9 cellular contexts compared by ENCODE assay signal in genomic region chr17:6660765-6661463, GRCh38. TPM values are rescaled to one million over a fixed set of nuclear protein-coding genes. Genes with fewer than 3 reads are reported as not detected.
DNase-seq lines count a peak whose midpoint lies in the region; ATAC-seq and TF ChIP-seq lines count a peak whose summit lies in the region.
"Had no signal": no experiment of that assay in that cellular context is flagged by ENCODE, and none has a peak within 500 bp of the region (broad histone marks: within the 10 kb centered on the region; RNA-seq: fewer than 3 reads in every experiment).

No MANE protein-coding gene starts in this region.

- no peak for TF ChIP-seq EP300 in esophagus muscularis mucosa (IDR thresholded peaks at IDR 0.05)

- H3K4me3 ChIP-seq in esophagus muscularis mucosa = no peak overlapping the region

- H3K4me1 Mint-ChIP-seq in activated naive CD8-positive, alpha-beta T cell treated with anti-CD3 and anti-CD28 coated beads, Interleukin-2, amount 10 ng/mL, durations not matched to agents 7 days and 5 days = peaks cover 34% of the 10 kb centered on the region
- peaks cover 43% of the 10 kb centered on the region for H3K4me1 Mint-ChIP-seq in nephron progenitor cell

- 44% methylated on average over 10 of the region's 12 CpGs for WGBS in esophagus muscularis mucosa

- no peaks in the 10 kb centered on the region for H3K9me3 ChIP-seq in esophagus muscularis mucosa

- intact Hi-C loops in esophagus muscularis mucosa (cut with DNase I) = no loop called here

- POLR2A ChIA-PET in activated naive CD8-positive, alpha-beta T cell treated with anti-CD3 and anti-CD28 coated beads, Interleukin-2, amount 10 ng/mL, durations not matched to agents 7 days and 5 days (lab: Charles Lee) = interaction anchor here (1.3 kb wide), 1 partner anchor 17 kb away, joined by 3 read pairs; no protein-coding TSS in a partner anchor

- peaks cover 15% of the 10 kb centered on the region for H3K36me3 Mint-ChIP-seq in activated naive CD8-positive, alpha-beta T cell treated with anti-CD3 and anti-CD28 coated beads, Interleukin-2, amount 10 ng/mL, durations not matched to agents 7 days and 5 days
- H3K36me3 Mint-ChIP-seq in nephron progenitor cell (ENCODE audit: low read depth) = no peaks in the 10 kb centered on the region

- H3K36me3 ChIP-seq in esophagus muscularis mucosa = no peaks in the 10 kb centered on the region

- peaks cover 14% of the 10 kb centered on the region for H3K27me3 Mint-ChIP-seq in activated naive CD8-positive, alpha-beta T cell treated with anti-CD3 and anti-CD28 coated beads, Interleukin-2, amount 10 ng/mL, durations not matched to agents 7 days and 5 days
- peaks cover 58% of the 10 kb centered on the region for H3K27me3 Mint-ChIP-seq in nephron progenitor cell (ENCODE audit: low read depth, poor library complexity)

- no peaks in the 10 kb centered on the region for H3K9me3 Mint-ChIP-seq in activated naive CD8-positive, alpha-beta T cell treated with anti-CD3 and anti-CD28 coated beads, Interleukin-2, amount 10 ng/mL, durations not matched to agents 7 days and 5 days
- peaks cover 3% of the 10 kb centered on the region for H3K9me3 Mint-ChIP-seq in nephron progenitor cell

- peaks cover 0 to 7% (median 3%) of the 10 kb centered on the region in 4 donors for H3K4me1 ChIP-seq in esophagus muscularis mucosa

- no peak for TF ChIP-seq POLR2A in esophagus muscularis mucosa (IDR thresholded peaks at IDR 0.05; ENCODE audit: low read depth)

- ATAC-seq in GM19395 (IDR thresholded peaks at IDR 0.05; ENCODE audit: unreplicated experiment) (peak; percentile 63), HG03460 (IDR thresholded peaks at IDR 0.05; ENCODE audit: unreplicated experiment) (peak; percentile 83)
- ATAC-seq in activated naive CD8-positive, alpha-beta T cell treated with anti-CD3 and anti-CD28 coated beads, Interleukin-2, amount 10 ng/mL, durations not matched to agents 7 days and 5 days (ENCODE audit: low read depth) = peak; percentile 31

- peaks cover 0 to 55% (median 0%) of the 10 kb centered on the region in 4 donors for H3K27me3 ChIP-seq in esophagus muscularis mucosa

- no peak overlapping the region for H3K27ac ChIP-seq in esophagus muscularis mucosa (replicated peaks in 1 of 4)

- H3K27ac Mint-ChIP-seq in activated naive CD8-positive, alpha-beta T cell treated with anti-CD3 and anti-CD28 coated beads, Interleukin-2, amount 10 ng/mL, durations not matched to agents 7 days and 5 days = peak overlapping the region; percentile 53
- no peak overlapping the region for H3K27ac Mint-ChIP-seq in nephron progenitor cell

- H3K4me3 Mint-ChIP-seq in activated naive CD8-positive, alpha-beta T cell treated with anti-CD3 and anti-CD28 coated beads, Interleukin-2, amount 10 ng/mL, durations not matched to agents 7 days and 5 days = peak overlapping the region; percentile 79
- H3K4me3 Mint-ChIP-seq in nephron progenitor cell = no peak overlapping the region

- DNase-seq in GDM1 (lab: John Stamatoyannopoulos, UW) (peak; percentile 71), nephron progenitor cell (no peak), AG08396 (ENCODE audit: low spot score) (no peak), esophagus muscularis mucosa (ENCODE audit: extremely low spot score) (no peak), NCI-H1092 (lab: John Stamatoyannopoulos, UW) (no peak)
- DNase-seq in activated naive CD8-positive, alpha-beta T cell treated with anti-CD3 and anti-CD28 coated beads, Interleukin-2, amount 10 ng/mL, durations not matched to agents 7 days and 5 days = no peak

- TF ChIP-seq CTCF in nephron progenitor cell (IDR thresholded peaks at IDR 0.05) = no peak
- no peak for TF ChIP-seq CTCF in esophagus muscularis mucosa (IDR thresholded peaks at IDR 0.05)

RNA-seq across cellular contexts. Expression of gene C17orf100, which starts 9.4 kb away (rescaled TPM):
- 1 to 10 TPM; 2.0 to 2.5 TPM for total RNA-seq in activated naive CD8-positive, alpha-beta T cell treated with anti-CD3 and anti-CD28 coated beads, Interleukin-2, amount 10 ng/mL, durations not matched to agents 7 days and 5 days
- total RNA-seq in esophagus muscularis mucosa = 1 to 10 TPM in 1 of 4 donors, under 1 TPM in 3; 0.50 to 1.5 (median 0.84) TPM

RNA-seq across cellular contexts. Expression of gene MED31, which starts 9.5 kb away (rescaled TPM):
- total RNA-seq in activated naive CD8-positive, alpha-beta T cell treated with anti-CD3 and anti-CD28 coated beads, Interleukin-2, amount 10 ng/mL, durations not matched to agents 7 days and 5 days = 10 to 100 TPM; 23.1 to 23.2 TPM
- total RNA-seq in esophagus muscularis mucosa = 1 to 10 TPM; 4.5 to 8.7 (median 6.9) TPM

RNA-seq across cellular contexts. Expression of gene TXNDC17, which starts 20.1 kb away (rescaled TPM):
- 10 to 100 TPM; 52.7 to 54.6 TPM for total RNA-seq in activated naive CD8-positive, alpha-beta T cell treated with anti-CD3 and anti-CD28 coated beads, Interleukin-2, amount 10 ng/mL, durations not matched to agents 7 days and 5 days
- 100 to 1,000 TPM in 1 of 4 donors, 10 to 100 TPM in 3; 58.5 to 109 (median 74.2) TPM for total RNA-seq in esophagus muscularis mucosa

RNA-seq across cellular contexts. Expression of gene KIAA0753, which starts 20.4 kb away (rescaled TPM):
- 10 to 100 TPM; 17.0 to 18.2 TPM for total RNA-seq in activated naive CD8-positive, alpha-beta T cell treated with anti-CD3 and anti-CD28 coated beads, Interleukin-2, amount 10 ng/mL, durations not matched to agents 7 days and 5 days
- total RNA-seq in esophagus muscularis mucosa = 10 to 100 TPM; 36.9 to 73.9 (median 46.4) TPM

RNA-seq across cellular contexts. Expression of gene SLC13A5, which starts 52.3 kb away (rescaled TPM):
- total RNA-seq in activated naive CD8-positive, alpha-beta T cell treated with anti-CD3 and anti-CD28 coated beads, Interleukin-2, amount 10 ng/mL, durations not matched to agents 7 days and 5 days = not detected
- under 1 TPM in 1 of 4 donors, not detected in 3; 0.34 TPM for total RNA-seq in esophagus muscularis mucosa
- total RNA-seq: epithelial cell of proximal tubule had no signal

Comparison
In these comparisons a context has a peak if more than half of its experiments do, and no peak if none do; other contexts are left out.
1. ATAC-seq: peak in every context shown above with its lines; median percentile 83 in HG03460; 63 in GM19395; 31 in activated naive CD8-positive, alpha-beta T cell treated with anti-CD3 and anti-CD28 coated beads, Interleukin-2, amount 10 ng/mL, durations not matched to agents 7 days and 5 days.